In genomic region chr6:88963139-88964090, GRCh38 we compare ENCODE assay signal across 8 cellular contexts. TPM values are rescaled to one million over a fixed set of nuclear protein-coding genes. Genes with fewer than 3 reads are reported as not detected.
DNase-seq lines count a peak whose midpoint lies in the region; ATAC-seq and TF ChIP-seq lines count a peak whose summit lies in the region.

RNGTT (minus strand) TSS chr6:88963618; CDS start chr6:88963409, 209 bp downstream.

- peak within 1 kb of the TSS; percentile 99 for H3K4me3 Mint-ChIP-seq in activated naive CD4-positive, alpha-beta T cell treated with anti-CD3 and anti-CD28 coated beads, Interleukin-2, amount 50 U/mL, for 24 hours

- H3K4me1 Mint-ChIP-seq in activated naive CD4-positive, alpha-beta T cell treated with anti-CD3 and anti-CD28 coated beads, Interleukin-2, amount 50 U/mL, for 24 hours: peaks cover 60% of the 10 kb centered on the region

- TF ChIP-seq CTCF in GM06990 (IDR thresholded peaks at IDR 0.05; ENCODE audit: insufficient read depth, low read length, poor library complexity, severe bottlenecking): no peak

- DNase-seq in GM06990 (ENCODE audit: extremely low read depth, insufficient read length) (peak; percentile 94), NCI-H1092 (lab: John Stamatoyannopoulos, UW) (peak; percentile 95), glomerular endothelial cell (ENCODE audit: extremely low read depth, low read depth, low spot score) (peak; percentile 50), occipital lobe (lab: John Stamatoyannopoulos, UW) (peak; percentile 96)

- ATAC-seq in HG02588 (IDR thresholded peaks at IDR 0.05; ENCODE audit: unreplicated experiment) (peak; percentile 99), SK-N-SH treated with all-trans-retinoic acid at 6 μM for 48 hours (peak; percentile 99)

- H3K27ac Mint-ChIP-seq in activated naive CD4-positive, alpha-beta T cell treated with anti-CD3 and anti-CD28 coated beads, Interleukin-2, amount 50 U/mL, for 24 hours: peak within 1 kb of the TSS; percentile 93

- no peaks in the 10 kb centered on the region for H3K27me3 ChIP-seq in GM06990 (replicated peaks; ENCODE audit: control insufficient read depth, insufficient read depth, low read length)

- H3K27ac ChIP-seq in temporal lobe (ENCODE audit: low read depth, low read length): no peak within 1 kb of the TSS

- peaks cover 3% of the 10 kb centered on the region for H3K36me3 Mint-ChIP-seq in activated naive CD4-positive, alpha-beta T cell treated with anti-CD3 and anti-CD28 coated beads, Interleukin-2, amount 50 U/mL, for 24 hours

- H3K9me3 Mint-ChIP-seq in activated naive CD4-positive, alpha-beta T cell treated with anti-CD3 and anti-CD28 coated beads, Interleukin-2, amount 50 U/mL, for 24 hours: no peaks in the 10 kb centered on the region

- no peaks in the 10 kb centered on the region for H3K27me3 Mint-ChIP-seq in activated naive CD4-positive, alpha-beta T cell treated with anti-CD3 and anti-CD28 coated beads, Interleukin-2, amount 50 U/mL, for 24 hours

- H3K4me3 ChIP-seq in GM06990 (replicated peaks; ENCODE audit: low read depth, low read length): peak within 1 kb of the TSS; percentile 86

- H3K36me3 ChIP-seq in GM06990 (ENCODE audit: control insufficient read depth, insufficient read depth, low read length): no peaks in the 10 kb centered on the region

TF ChIP-seq in SK-N-SH treated with all-trans-retinoic acid at 6 μM for 48 hours, 23 proteins besides CTCF, POLR2A, EP300 and RAD21:
- TF ChIP-seq POU6F1 (CRISPR knock-in tag; IDR thresholded peaks at IDR 0.05; ENCODE audit: borderline replicate concordance, low read depth): no peak
- no peak for TF ChIP-seq SNAI2 (CRISPR knock-in tag; IDR thresholded peaks at IDR 0.05)
- TF ChIP-seq ZNF565 (CRISPR knock-in tag; conservative IDR thresholded peaks at IDR 0.05; ENCODE audit: low read depth): no peak
- TF ChIP-seq CREB5 (CRISPR knock-in tag; IDR thresholded peaks at IDR 0.05; ENCODE audit: low read depth): no peak
- TF ChIP-seq TCF4 (CRISPR knock-in tag; IDR thresholded peaks at IDR 0.05; ENCODE audit: borderline replicate concordance): no peak
- TF ChIP-seq ARNTL (CRISPR knock-in tag; IDR thresholded peaks at IDR 0.05; ENCODE audit: borderline replicate concordance, low read depth): no peak
- no peak for TF ChIP-seq ZNF8 (CRISPR knock-in tag; IDR thresholded peaks at IDR 0.05)

RNA-seq across cellular contexts. Expression of gene RNGTT, which starts in this region (rescaled TPM):
- total RNA-seq in glomerular endothelial cell (10.2 and 10.3 TPM in 2 replicates), occipital lobe (87.2 TPM), temporal lobe (52.6 TPM)
